26 cellular contexts compared by ENCODE assay signal in genomic region chr11:35771722-35772121, GRCh38.
"Had no signal": no experiment of that assay in that cellular context is flagged by ENCODE, and none has a peak within 500 bp of the region (broad histone marks: within the 10 kb centered on the region; RNA-seq: fewer than 3 reads in every experiment).

No MANE protein-coding gene starts in this region.

- DNase-seq: activated CD4-positive, alpha-beta memory T cell treated with anti-CD3 and anti-CD28 coated beads, Interleukin-2, amount 10 ng/mL, durations not matched to agents 7 days and 5 days; activated CD4-positive, alpha-beta T cell treated with anti-CD3 and anti-CD28 coated beads for 1 hour; activated CD4-positive, alpha-beta T cell treated with anti-CD3 and anti-CD28 coated beads for 4 hours; activated CD4-positive, alpha-beta T cell treated with anti-CD3 and anti-CD28 coated beads, Interleukin-2, amount 10 ng/mL, durations not matched to agents 7 days and 5 days; activated CD4-positive, alpha-beta T cell treated with anti-CD3 and anti-CD28 coated beads, Interleukin-2, amount 50 U/mL, for 4 hours; activated CD8-positive, alpha-beta memory T cell treated with anti-CD3 and anti-CD28 coated beads, Interleukin-2, amount 50 U/mL, for 48 hours; activated gamma-delta T cell; activated naive CD4-positive, alpha-beta T cell; activated naive CD4-positive, alpha-beta T cell treated with anti-CD3 and anti-CD28 coated beads, Interleukin-2, amount 10 ng/mL, durations not matched to agents 7 days and 5 days; activated naive CD8-positive, alpha-beta T cell treated with anti-CD3 and anti-CD28 coated beads, Interleukin-2, amount 10 ng/mL, durations not matched to agents 7 days and 5 days; activated T-cell treated with anti-CD3 and anti-CD28 coated beads for 4 hours; activated T-cell treated with anti-CD3 and anti-CD28 coated beads, Interleukin-2, amount 50 U/mL, for 24 hours; activated T-cell treated with anti-CD3 and anti-CD28 coated beads, Interleukin-2, amount 50 U/mL, for 72 hours; central memory CD4-positive, alpha-beta T cell; cerebellar nuclear complex; colonic mucosa; effector CD8-positive, alpha-beta T cell; foreskin fibroblast; head of caudate nucleus; T-helper 17 cell had no signal

- H3K4me3 Mint-ChIP-seq: activated CD4-positive, alpha-beta memory T cell treated with anti-CD3 and anti-CD28 coated beads, Interleukin-2, amount 10 ng/mL, durations not matched to agents 7 days and 5 days; activated CD4-positive, alpha-beta T cell treated with anti-CD3 and anti-CD28 coated beads, Interleukin-2, amount 10 ng/mL, durations not matched to agents 7 days and 5 days; activated naive CD4-positive, alpha-beta T cell treated with anti-CD3 and anti-CD28 coated beads, Interleukin-2, amount 10 ng/mL, durations not matched to agents 7 days and 5 days; activated naive CD8-positive, alpha-beta T cell treated with anti-CD3 and anti-CD28 coated beads, Interleukin-2, amount 10 ng/mL, durations not matched to agents 7 days and 5 days; activated T-cell treated with anti-CD3 and anti-CD28 coated beads, Interleukin-2, amount 50 U/mL, for 24 hours; activated T-cell treated with anti-CD3 and anti-CD28 coated beads, Interleukin-2, amount 50 U/mL, for 72 hours; brain; T-helper 17 cell had no signal

- H3K27me3 ChIP-seq: ascending aorta, breast epithelium, cardiac muscle cell, colonic mucosa had no signal

- H3K4me3 ChIP-seq: ascending aorta, breast epithelium, cardiac muscle cell, colonic mucosa had no signal

- H3K4me1 ChIP-seq: ascending aorta, breast epithelium, colonic mucosa had no signal

- H3K36me3 ChIP-seq: ascending aorta, breast epithelium, cardiac muscle cell, colonic mucosa had no signal

- H3K27ac ChIP-seq: ascending aorta, breast epithelium, cardiac muscle cell, colonic mucosa had no signal

- H3K27ac Mint-ChIP-seq: activated CD4-positive, alpha-beta memory T cell treated with anti-CD3 and anti-CD28 coated beads, Interleukin-2, amount 10 ng/mL, durations not matched to agents 7 days and 5 days; activated CD4-positive, alpha-beta T cell treated with anti-CD3 and anti-CD28 coated beads, Interleukin-2, amount 10 ng/mL, durations not matched to agents 7 days and 5 days; activated naive CD4-positive, alpha-beta T cell treated with anti-CD3 and anti-CD28 coated beads, Interleukin-2, amount 10 ng/mL, durations not matched to agents 7 days and 5 days; activated naive CD8-positive, alpha-beta T cell treated with anti-CD3 and anti-CD28 coated beads, Interleukin-2, amount 10 ng/mL, durations not matched to agents 7 days and 5 days; activated T-cell treated with anti-CD3 and anti-CD28 coated beads, Interleukin-2, amount 50 U/mL, for 24 hours; activated T-cell treated with anti-CD3 and anti-CD28 coated beads, Interleukin-2, amount 50 U/mL, for 72 hours; brain; T-helper 17 cell had no signal

- H3K4me1 Mint-ChIP-seq: activated CD4-positive, alpha-beta memory T cell treated with anti-CD3 and anti-CD28 coated beads, Interleukin-2, amount 10 ng/mL, durations not matched to agents 7 days and 5 days; activated CD4-positive, alpha-beta T cell treated with anti-CD3 and anti-CD28 coated beads, Interleukin-2, amount 10 ng/mL, durations not matched to agents 7 days and 5 days; activated naive CD4-positive, alpha-beta T cell treated with anti-CD3 and anti-CD28 coated beads, Interleukin-2, amount 10 ng/mL, durations not matched to agents 7 days and 5 days; activated naive CD8-positive, alpha-beta T cell treated with anti-CD3 and anti-CD28 coated beads, Interleukin-2, amount 10 ng/mL, durations not matched to agents 7 days and 5 days had no signal

- ATAC-seq: activated naive CD4-positive, alpha-beta T cell treated with anti-CD3 and anti-CD28 coated beads, Interleukin-2, amount 50 U/mL, for 72 hours; activated T-cell treated with anti-CD3 and anti-CD28 coated beads, Interleukin-2, amount 50 U/mL, for 72 hours; esophagus mucosa; T-helper 17 cell had no signal

- H3K9me3 ChIP-seq: breast epithelium, colonic mucosa had no signal

- H3K27me3 Mint-ChIP-seq: activated CD4-positive, alpha-beta memory T cell treated with anti-CD3 and anti-CD28 coated beads, Interleukin-2, amount 10 ng/mL, durations not matched to agents 7 days and 5 days; activated CD4-positive, alpha-beta T cell treated with anti-CD3 and anti-CD28 coated beads, Interleukin-2, amount 10 ng/mL, durations not matched to agents 7 days and 5 days; activated naive CD4-positive, alpha-beta T cell treated with anti-CD3 and anti-CD28 coated beads, Interleukin-2, amount 10 ng/mL, durations not matched to agents 7 days and 5 days; activated naive CD8-positive, alpha-beta T cell treated with anti-CD3 and anti-CD28 coated beads, Interleukin-2, amount 10 ng/mL, durations not matched to agents 7 days and 5 days; activated T-cell treated with anti-CD3 and anti-CD28 coated beads, Interleukin-2, amount 50 U/mL, for 24 hours; brain; T-helper 17 cell had no signal
